In genomic region chr3:136716629-136717028, GRCh38 we compare ENCODE assay signal across 1 cellular context.
TF ChIP-seq lines count a peak whose summit lies in the region.

No MANE protein-coding gene starts in this region.

TF ChIP-seq in H1, 55 proteins besides CTCF, POLR2A, EP300 and RAD21 (continued from another document):
- TF ChIP-seq CBX8 (IDR thresholded peaks at IDR 0.05; ENCODE audit: borderline replicate concordance, low read depth, low read length) (no peak), KDM1A (IDR thresholded peaks at IDR 0.05; ENCODE audit: borderline replicate concordance, low read length) (no peak), USF2 (IDR thresholded peaks at IDR 0.05; ENCODE audit: low read length) (no peak)
